ENCODE assay signal across 17 cellular contexts in genomic region chr13:45658586-45659235, GRCh38. TPM values are rescaled to one million over a fixed set of nuclear protein-coding genes. Genes with fewer than 3 reads are reported as not detected.
A peak's percentile ranks its signal among the peaks of the same experiment; 100 is the strongest.
DNase-seq lines count a peak whose midpoint lies in the region; ATAC-seq and TF ChIP-seq lines count a peak whose summit lies in the region.
"Had no signal": no experiment of that assay in that cellular context is flagged by ENCODE, and none has a peak within 500 bp of the region (broad histone marks: within the 10 kb centered on the region; RNA-seq: fewer than 3 reads in every experiment).

No MANE protein-coding gene starts in this region.

- H3K27me3 ChIP-seq in adipocyte (replicated peaks; ENCODE audit: control insufficient read depth, insufficient read depth, low read length), result no peaks in the 10 kb centered on the region

- no peaks in the 10 kb centered on the region for H3K27me3 Mint-ChIP-seq in stimulated activated naive CD8-positive, alpha-beta T cell treated with anti-CD3 and anti-CD28 coated beads, Interleukin-15, amount 100 ng/mL, for 72 hours
- H3K27me3 Mint-ChIP-seq: IgD-negative memory B cell had no signal

- H3K4me3 Mint-ChIP-seq in stimulated activated naive CD8-positive, alpha-beta T cell treated with anti-CD3 and anti-CD28 coated beads, Interleukin-15, amount 100 ng/mL, for 72 hours, result no peak overlapping the region

- no peak for DNase-seq in stimulated activated naive CD8-positive, alpha-beta T cell treated with anti-CD3 and anti-CD28 coated beads, Interleukin-15, Interleukin-2, amounts not matched to agents 100 U/mL and 50 U/mL, for 24 hours
- no peak for DNase-seq in stimulated activated naive CD8-positive, alpha-beta T cell treated with anti-CD3 and anti-CD28 coated beads, Interleukin-15, amount 100 ng/mL, for 72 hours
- DNase-seq in adipocyte (ENCODE audit: low read depth), result peak; percentile 61
- DNase-seq in fibroblast of villous mesenchyme (ENCODE audit: low read depth), result peak; percentile 12
- DNase-seq in activated CD4-positive, alpha-beta T cell treated with anti-CD3 and anti-CD28 coated beads, Interleukin-2, amount 50 U/mL, for 48 hours, result no peak
- DNase-seq: activated CD4-positive, CD25-positive, alpha-beta regulatory T cell; midbrain; PC-9 had no signal

- H3K4me3 ChIP-seq in adipocyte (ENCODE audit: low read length), result peak overlapping the region; percentile 16
- H3K4me3 ChIP-seq in fibroblast of villous mesenchyme (ENCODE audit: low read depth, low read length), result no peak overlapping the region
- H3K4me3 ChIP-seq: A549, PC-9 had no signal

- ATAC-seq in stimulated activated naive CD8-positive, alpha-beta T cell treated with anti-CD3 and anti-CD28 coated beads, Interleukin-15, Interleukin-2, amounts not matched to agents 100 U/mL and 50 U/mL, for 24 hours, result peak; percentile 65
- no peak for ATAC-seq in stimulated activated naive CD8-positive, alpha-beta T cell treated with anti-CD3 and anti-CD28 coated beads, Interleukin-15, amount 100 ng/mL, for 72 hours
- ATAC-seq in GM21381 (IDR thresholded peaks at IDR 0.05; ENCODE audit: unreplicated experiment) (no peak), HG02588 (IDR thresholded peaks at IDR 0.05; ENCODE audit: unreplicated experiment) (no peak), GM18870 (IDR thresholded peaks at IDR 0.05; ENCODE audit: unreplicated experiment) (no peak)
- ATAC-seq: A549 had no signal

- H3K4me1 Mint-ChIP-seq in stimulated activated naive CD8-positive, alpha-beta T cell treated with anti-CD3 and anti-CD28 coated beads, Interleukin-15, amount 100 ng/mL, for 72 hours, result peaks cover 7% of the 10 kb centered on the region
- H3K4me1 Mint-ChIP-seq: IgD-negative memory B cell had no signal

- H3K9me3 ChIP-seq in adipocyte (ENCODE audit: control insufficient read depth, low read length), result peaks cover 9% of the 10 kb centered on the region
- H3K9me3 ChIP-seq: A549 had no signal

- H3K9me3 Mint-ChIP-seq in stimulated activated naive CD8-positive, alpha-beta T cell treated with anti-CD3 and anti-CD28 coated beads, Interleukin-15, amount 100 ng/mL, for 72 hours, result peaks cover 0 to 17% of the 10 kb centered on the region in 2 donors

- H3K9ac ChIP-seq in adipocyte (ENCODE audit: low read length), result no peak overlapping the region
- H3K9ac ChIP-seq: parathyroid adenoma had no signal

- peaks cover 34% of the 10 kb centered on the region for H3K4me1 ChIP-seq in adipocyte (ENCODE audit: control insufficient read depth, insufficient read depth, low read length)
- H3K4me1 ChIP-seq: A549, parathyroid adenoma had no signal

- no peaks in the 10 kb centered on the region for H3K36me3 ChIP-seq in adipocyte (ENCODE audit: control insufficient read depth, insufficient read depth, low read length, severe bottlenecking)

- no peak for TF ChIP-seq CTCF in fibroblast of villous mesenchyme (IDR thresholded peaks at IDR 0.05; ENCODE audit: insufficient read depth, low read depth, low read length)

- H3K27ac Mint-ChIP-seq in stimulated activated naive CD8-positive, alpha-beta T cell treated with anti-CD3 and anti-CD28 coated beads, Interleukin-15, amount 100 ng/mL, for 72 hours, result peak overlapping the region in 1 of 2 donors; percentile 46
- H3K27ac Mint-ChIP-seq: IgD-negative memory B cell had no signal

RNA-seq across cellular contexts. Expression of gene ERICH6B, which starts 43.2 kb away (rescaled TPM):
- not detected in 2 replicates for total RNA-seq in fibroblast of villous mesenchyme
- total RNA-seq: dermis microvascular lymphatic vessel endothelial cell, NCI-H460, PC-9 had no signal

RNA-seq across cellular contexts. Expression of gene CBY2, which starts 43.4 kb away (rescaled TPM):
- total RNA-seq in fibroblast of villous mesenchyme, result not detected in 2 replicates
- total RNA-seq: dermis microvascular lymphatic vessel endothelial cell, PC-9, temporal lobe had no signal

Comparison
In these comparisons a context has a peak if more than half of its experiments do, and no peak if none do; other contexts are left out.
1. DNase-seq: peak in adipocyte (single experiment) and fibroblast of villous mesenchyme (single experiment); none in stimulated activated naive CD8-positive, alpha-beta T cell treated with anti-CD3 and anti-CD28 coated beads, Interleukin-15, Interleukin-2, amounts not matched to agents 100 U/mL and 50 U/mL, for 24 hours (single experiment), stimulated activated naive CD8-positive, alpha-beta T cell treated with anti-CD3 and anti-CD28 coated beads, Interleukin-15, amount 100 ng/mL, for 72 hours (0 of 2) and activated CD4-positive, alpha-beta T cell treated with anti-CD3 and anti-CD28 coated beads, Interleukin-2, amount 50 U/mL, for 48 hours (0 of 2).